In the genomic region with DNA sequence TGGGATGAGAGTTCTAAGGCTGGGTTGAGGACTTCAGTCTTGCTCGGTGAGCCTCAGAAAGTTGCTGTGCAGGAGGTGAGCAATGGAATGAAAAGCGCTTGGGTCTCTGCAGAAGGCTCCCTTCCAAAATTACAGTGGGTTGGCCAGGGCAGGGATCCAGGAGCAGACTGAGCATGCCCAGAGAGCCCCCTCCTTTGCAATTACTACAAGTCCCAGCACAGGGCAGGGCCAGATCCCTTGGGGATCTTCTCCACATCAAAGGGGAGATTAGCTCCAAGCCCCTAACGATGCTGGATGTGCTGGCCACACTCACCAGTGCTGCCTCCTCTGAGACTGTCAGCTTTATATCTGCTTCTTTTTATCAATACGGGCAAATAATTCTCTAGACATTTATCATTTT, we compare ENCODE assay signal across 23 cellular contexts.
DNase-seq lines count a peak whose midpoint lies in the region; ATAC-seq and TF ChIP-seq lines count a peak whose summit lies in the region.
"Had no signal": no experiment of that assay in that cellular context is flagged by ENCODE, and none has a peak within 500 bp of the region (broad histone marks: within the 10 kb centered on the region; RNA-seq: fewer than 3 reads in every experiment).

No MANE protein-coding gene starts in this region.

- no peak overlapping the region for H3K4me2 ChIP-seq in mesendoderm (ENCODE audit: low read length)
- H3K4me2 ChIP-seq: PC-9 had no signal

- CTCF ChIA-PET in A673 (lab: Charles Lee) = no interaction called here

- no peaks in the 10 kb centered on the region for H3K4me1 ChIP-seq in A673 (ENCODE audit: insufficient read depth, low read length, poor library complexity, severe bottlenecking)
- H3K4me1 ChIP-seq in mesendoderm (ENCODE audit: control insufficient read depth, low read depth, low read length) = peaks cover 7% of the 10 kb centered on the region
- H3K4me1 ChIP-seq: foreskin keratinocyte, SJSA1, suprapubic skin had no signal

- H3K4me3 ChIP-seq in A673 (ENCODE audit: low read depth, low read length, poor library complexity, severe bottlenecking) (no peak overlapping the region), H7 (ENCODE audit: insufficient read depth, low read depth, low read length) (no peak overlapping the region), astrocyte of the cerebellum (ENCODE audit: low read depth, low read length) (no peak overlapping the region), mesendoderm (ENCODE audit: low read length) (no peak overlapping the region)
- H3K4me3 ChIP-seq: cardiac muscle cell, PC-9, SJSA1, suprapubic skin had no signal

- H2AK5ac ChIP-seq in mesendoderm (ENCODE audit: low read length) = no peak overlapping the region

- H3K56ac ChIP-seq in mesendoderm (ENCODE audit: low read length) = no peak overlapping the region

- no peak overlapping the region for H3K4ac ChIP-seq in mesendoderm (ENCODE audit: low read depth, low read length)

- no peaks in the 10 kb centered on the region for H3K79me1 ChIP-seq in mesendoderm (ENCODE audit: low read length)

- H3K27ac ChIP-seq in A673 (ENCODE audit: low read depth, low read length, poor library complexity, severe bottlenecking) (no peak overlapping the region), mesendoderm (ENCODE audit: low read depth, low read length) (no peak overlapping the region)
- H3K27ac ChIP-seq: cardiac muscle cell, epithelial cell of prostate, foreskin keratinocyte, neutrophil, PC-9, SJSA1, suprapubic skin had no signal

- no peak overlapping the region for H3K9ac ChIP-seq in mesendoderm (ENCODE audit: low read length)

- no peak overlapping the region for H4K8ac ChIP-seq in mesendoderm (ENCODE audit: low read depth, low read length)

- H2BK15ac ChIP-seq in mesendoderm (replicated peaks; ENCODE audit: low read depth) = no peak overlapping the region

- H3K36me3 ChIP-seq in A673 (ENCODE audit: insufficient read depth, low read length, poor library complexity, severe bottlenecking) (no peaks in the 10 kb centered on the region), H7 (replicated peaks; ENCODE audit: control insufficient read depth, insufficient read depth, low read length) (no peaks in the 10 kb centered on the region), mesendoderm (ENCODE audit: control insufficient read depth, insufficient read depth, low read length) (no peaks in the 10 kb centered on the region)
- H3K36me3 ChIP-seq: cardiac muscle cell, neutrophil, SJSA1, suprapubic skin had no signal

- no peak overlapping the region for H2BK120ac ChIP-seq in mesendoderm (ENCODE audit: low read depth, low read length)

- BruUV-seq in A673 (replicated peaks; lab: Mats Ljungman, UMichigan) = no TSS peak

- H3K9me3 ChIP-seq in A673 (ENCODE audit: low read depth, low read length, poor library complexity, severe bottlenecking) = no peaks in the 10 kb centered on the region
- H3K9me3 ChIP-seq: neutrophil, SJSA1, suprapubic skin had no signal

- in situ Hi-C loops in astrocyte of the cerebellum (cut with HindIII; ENCODE audit: low sequenced_read_pairs) = no loop called here

- ATAC-seq in HG03342 (IDR thresholded peaks at IDR 0.05; ENCODE audit: unreplicated experiment) (no peak), GM21390 (IDR thresholded peaks at IDR 0.05; ENCODE audit: unreplicated experiment) (no peak)
- ATAC-seq: activated CD8-positive, alpha-beta T cell treated with anti-CD3 and anti-CD28 coated beads, Interleukin-2, amount 10 ng/mL, durations not matched to agents 7 days and 5 days; foreskin keratinocyte had no signal

- H3K18ac ChIP-seq in mesendoderm (ENCODE audit: low read length) = no peak overlapping the region

- intact Hi-C loops in A673 (cut with micrococcal nuclease; ENCODE audit: unreplicated experiment) = no loop called here

- no peak overlapping the region for H3K23ac ChIP-seq in mesendoderm (ENCODE audit: low read length)

- TF ChIP-seq CTCF in A673 (conservative IDR thresholded peaks at IDR 0.05; ENCODE audit: low read depth, low read length) = no peak
- no peak for TF ChIP-seq CTCF in astrocyte of the cerebellum (IDR thresholded peaks at IDR 0.05; ENCODE audit: low read depth, low read length, missing control alignments)

- H4K5ac ChIP-seq in mesendoderm (ENCODE audit: low read length) = no peak overlapping the region

- DNase-seq in A673 (ENCODE audit: low spot score) (peak; percentile 38), H7 (peak; percentile 71), astrocyte of the cerebellum (ENCODE audit: low read depth) (peak; percentile 47), mesendoderm (peak; percentile 60), midbrain (lab: John Stamatoyannopoulos, UW) (no peak), NCI-H2227 treated with DMSO at 0.1 percent for 48 hours (lab: John Stamatoyannopoulos, UW) (no peak)
- DNase-seq: activated CD8-positive, alpha-beta T cell treated with anti-CD3 and anti-CD28 coated beads, Interleukin-2, amount 10 ng/mL, durations not matched to agents 7 days and 5 days; activated naive CD8-positive, alpha-beta T cell treated with anti-CD3 and anti-CD28 coated beads, Interleukin-2, amount 10 ng/mL, durations not matched to agents 7 days and 5 days; CD4-positive, alpha-beta T cell; DMS79; foreskin keratinocyte; KBM-7; NCI-H2029; PC-9; stimulated activated CD4-positive, alpha-beta T cell treated with anti-CD3 and anti-CD28 coated beads, Interleukin-12 subunit alpha, Interleukin-12 subunit beta, amount 100 ng/mL, for 4 hours; T-helper 2 cell had no signal

- POLR2A ChIA-PET in A673 (lab: Charles Lee; ENCODE audit: low non-redundant PET) = no interaction called here

- H3K27me3 ChIP-seq in A673 (replicated peaks; ENCODE audit: insufficient read depth, low read depth, low read length, poor library complexity) (no peaks in the 10 kb centered on the region), H7 (ENCODE audit: control insufficient read depth, insufficient read depth, low read length) (no peaks in the 10 kb centered on the region; the same call in 1 of the 2 replicates), mesendoderm (ENCODE audit: insufficient read depth, low read length, poor library complexity) (no peaks in the 10 kb centered on the region)
- H3K27me3 ChIP-seq: cardiac muscle cell, neutrophil, SJSA1, suprapubic skin had no signal

- WGBS in mesendoderm (ENCODE audit: extremely low coverage, insufficient coverage, low lambda C conversion rate) = no CpG with 5 or more reads among the region's 4 CpGs

- no peak overlapping the region for H2BK5ac ChIP-seq in mesendoderm (ENCODE audit: low read length)

- no peaks in the 10 kb centered on the region for H3K79me2 ChIP-seq in mesendoderm (ENCODE audit: control insufficient read depth, insufficient read depth, low read length)

Comparison
In these comparisons a context has a peak if more than half of its experiments do, and no peak if none do; other contexts are left out.
1. DNase-seq: peak in A673 (single experiment), H7 (single experiment), astrocyte of the cerebellum (single experiment) and mesendoderm (single experiment); none in midbrain (single experiment) and NCI-H2227 treated with DMSO at 0.1 percent for 48 hours (single experiment).